1 cellular context compared by ENCODE assay signal in genomic region chr15:39124155-39124924, GRCh38.
TF ChIP-seq lines count a peak whose summit lies in the region.

No MANE protein-coding gene starts in this region.

TF ChIP-seq in HepG2, 621 proteins besides CTCF, POLR2A, EP300 and RAD21 (continued from another document):
- peak; percentile 39; the same call in 1 of the 2 replicates for TF ChIP-seq ARID5B (CRISPR knock-in tag; IDR thresholded peaks at IDR 0.05)
